Comparison of ENCODE assay signal across 15 cellular contexts in genomic region chr16:79607587-79607986, GRCh38. TPM values are rescaled to one million over a fixed set of nuclear protein-coding genes. Genes with fewer than 3 reads are reported as not detected.
DNase-seq lines count a peak whose midpoint lies in the region; TF ChIP-seq lines count a peak whose summit lies in the region.
"Had no signal": no experiment of that assay in that cellular context is flagged by ENCODE, and none has a peak within 500 bp of the region (broad histone marks: within the 10 kb centered on the region; RNA-seq: fewer than 3 reads in every experiment).

No MANE protein-coding gene starts in this region.

- TF ChIP-seq POLR2A in thyroid gland (IDR thresholded peaks at IDR 0.05), result no peak

- H3K9me3 ChIP-seq in thyroid gland, result no peaks in the 10 kb centered on the region
- H3K9me3 ChIP-seq: SJSA1 had no signal

- H3K36me3 ChIP-seq in thyroid gland, result no peaks in the 10 kb centered on the region
- H3K36me3 ChIP-seq: SJSA1 had no signal

- TF ChIP-seq CTCF in thyroid gland (IDR thresholded peaks at IDR 0.05), result no peak

- DNase-seq in DMS79 treated with DMSO at 0.1 percent for 48 hours (lab: John Stamatoyannopoulos, UW) (peak; percentile 33), DMS79 (lab: John Stamatoyannopoulos, UW) (no peak), astrocyte of the hippocampus (ENCODE audit: low read depth, low spot score) (peak; percentile 66), hepatic stellate cell (ENCODE audit: low spot score) (peak; percentile 53), thyroid gland (peak; percentile 10 to 18), HuH-7.5 (ENCODE audit: low spot score) (no peak), cortex of kidney (lab: John Stamatoyannopoulos, UW) (no peak), Ammon's horn (ENCODE audit: low spot score) (no peak)
- DNase-seq: GOT3, Karpas-422, NCI-H446 treated with DMSO at 0.1 percent for 48 hours had no signal

- H3K27ac ChIP-seq in thyroid gland, result no peak overlapping the region
- H3K27ac ChIP-seq: 22Rv1, SJSA1 had no signal

- no peak overlapping the region for H3K4me3 ChIP-seq in thyroid gland (replicated peaks in 1 of 3)
- H3K4me3 ChIP-seq: SJSA1, skin epidermis had no signal

- intact Hi-C loops in thyroid gland (cut with DNase I), result loop anchor here (10.0 kb wide), 1 partner anchor 1103 kb away; no protein-coding TSS in a partner anchor

- H3K4me1 ChIP-seq in thyroid gland, result peaks cover 4 to 6% of the 10 kb centered on the region in 2 donors

- no peaks in the 10 kb centered on the region for H3K27me3 ChIP-seq in thyroid gland
- H3K27me3 ChIP-seq: SJSA1 had no signal

- 82 to 89% methylated on average over 3 of the region's 3 CpGs for WGBS in thyroid gland, 2 donors

RNA-seq across cellular contexts. Expression of gene MAF, which starts 7.0 kb away (rescaled TPM):
- 100 to 1,000 TPM in 1 of 4 donors, 10 to 100 TPM in 3; 59.7 to 158 (median 67.1) TPM for total RNA-seq in thyroid gland
- total RNA-seq: G401 had no signal

Comparison
In these comparisons a context has a peak if more than half of its experiments do, and no peak if none do; other contexts are left out.
1. DNase-seq: peak in DMS79 treated with DMSO at 0.1 percent for 48 hours (single experiment), astrocyte of the hippocampus (single experiment), hepatic stellate cell (single experiment) and thyroid gland (2 of 2); none in DMS79 (single experiment), HuH-7.5 (single experiment), cortex of kidney (single experiment) and Ammon's horn (single experiment).